Comparison of ENCODE assay signal across 19 cellular contexts in the genomic region with DNA sequence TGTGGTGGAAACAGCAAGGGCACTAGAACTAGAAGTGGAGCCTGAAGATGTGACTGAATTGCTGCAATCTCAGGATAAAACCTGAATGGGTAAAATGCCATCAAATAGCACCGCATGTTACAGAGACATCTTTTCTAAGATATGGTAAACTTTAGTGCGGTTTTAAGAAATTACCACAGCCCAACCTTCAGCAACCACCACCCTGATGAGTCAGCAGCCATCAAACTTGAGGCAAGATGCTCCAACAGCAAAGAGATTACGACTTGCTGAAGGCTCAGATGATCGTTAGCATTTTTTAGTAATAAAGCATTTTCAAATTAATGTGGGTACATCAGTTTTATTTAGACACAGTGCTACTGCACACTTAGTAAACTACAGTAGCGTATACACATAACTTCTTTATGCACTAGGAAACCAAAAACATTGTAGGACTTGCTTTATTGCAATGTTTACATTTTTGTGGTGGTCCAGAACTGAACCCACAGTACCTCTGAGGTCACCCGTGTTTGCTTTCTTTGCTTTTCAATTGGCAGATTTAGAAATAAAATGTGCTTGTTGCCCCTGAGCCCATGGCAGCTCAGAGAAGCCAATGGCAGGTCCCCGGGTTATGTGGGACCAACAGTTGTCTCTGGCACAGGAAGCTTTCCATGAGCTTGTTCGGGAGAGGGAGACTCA. TPM values are rescaled to one million over a fixed set of nuclear protein-coding genes. Genes with fewer than 3 reads are reported as not detected.
DNase-seq lines count a peak whose midpoint lies in the region; FAIRE-seq and TF ChIP-seq lines count a peak whose summit lies in the region.
"Had no signal": no experiment of that assay in that cellular context is flagged by ENCODE, and none has a peak within 500 bp of the region (broad histone marks: within the 10 kb centered on the region; RNA-seq: fewer than 3 reads in every experiment).

No MANE protein-coding gene starts in this region.

- TF ChIP-seq POLR2A in endothelial cell of umbilical vein (IDR thresholded peaks at IDR 0.05; ENCODE audit: low read depth, low read length) (no peak), esophagus muscularis mucosa (IDR thresholded peaks at IDR 0.05; ENCODE audit: low read depth) (no peak)

- TF ChIP-seq CTCF in endothelial cell of umbilical vein (IDR thresholded peaks at IDR 0.05; ENCODE audit: extremely low read depth in 1 of 2, insufficient read depth in 1 of 2, low read depth in 1 of 2, low read length in 2 of 2) (no peak), esophagus muscularis mucosa (IDR thresholded peaks at IDR 0.05) (no peak)

- H3K9me3 ChIP-seq in endothelial cell of umbilical vein (replicated peaks; ENCODE audit: control insufficient read depth, insufficient read depth, low read length) (no peaks in the 10 kb centered on the region), esophagus muscularis mucosa (no peaks in the 10 kb centered on the region)
- H3K9me3 ChIP-seq: breast epithelium, vagina had no signal

- H3K36me3 ChIP-seq in endothelial cell of umbilical vein (ENCODE audit: control insufficient read depth in 2 of 2, extremely low read depth in 1 of 2, insufficient read depth in 2 of 2, low read length in 2 of 2): peaks cover 20 to 44% of the 10 kb centered on the region in 2 experiments
- H3K36me3 ChIP-seq in esophagus muscularis mucosa: peaks cover 49 to 92% (median 83%) of the 10 kb centered on the region in 4 donors
- H3K36me3 ChIP-seq: breast epithelium had no signal

- CTCF ChIA-PET in endothelial cell of umbilical vein (lab: Charles Lee): no interaction called here

- DNase-seq in A172 (ENCODE audit: low spot score) (peak; percentile 72), ELR (ENCODE audit: low read depth) (peak; percentile 53), RPMI7951 (ENCODE audit: low read depth) (peak; percentile 68), endothelial cell of umbilical vein (ENCODE audit: low read depth, low spot score) (no peak), SW 1271 (lab: John Stamatoyannopoulos, UW) (no peak), esophagus muscularis mucosa (ENCODE audit: extremely low spot score) (no peak), germinal center (ENCODE audit: low spot score) (no peak), HK-2 (ENCODE audit: unreplicated experiment) (no peak)
- DNase-seq: activated T-cell treated with anti-CD3 and anti-CD28 coated beads, Interleukin-2, amount 50 U/mL, for 48 hours; effector CD8-positive, alpha-beta T cell; NCI-H2029; NCI-H774; retina; stimulated activated CD4-positive, alpha-beta T cell treated with anti-CD3 and anti-CD28 coated beads, Interleukin-4, amount 100 ng/mL, for 24 hours had no signal

- H3K27ac ChIP-seq in endothelial cell of umbilical vein (ENCODE audit: insufficient read depth, low read depth, low read length) (no peak overlapping the region), esophagus muscularis mucosa (replicated peaks in 1 of 4) (no peak overlapping the region)
- H3K27ac ChIP-seq: BLaER1, breast epithelium, vagina, VCaP had no signal

- no TSS peak for BruUV-seq in endothelial cell of umbilical vein (replicated peaks; lab: Mats Ljungman, UMichigan)

- dilution Hi-C loops in endothelial cell of umbilical vein (cut with MboI; ENCODE audit: extremely low pct_ligation_motif_present, low sequenced_read_pairs): no loop called here

- H3K4me3 ChIP-seq in endothelial cell of umbilical vein (replicated peaks in 1 of 3; ENCODE audit: insufficient read depth in 1 of 3, low read depth in 1 of 3, low read length in 3 of 3): no peak overlapping the region
- no peak overlapping the region for H3K4me3 ChIP-seq in esophagus muscularis mucosa
- H3K4me3 ChIP-seq: BLaER1, breast epithelium, vagina had no signal

- no peaks in the 10 kb centered on the region for H4K20me1 ChIP-seq in endothelial cell of umbilical vein (replicated peaks; ENCODE audit: control insufficient read depth, extremely low read depth, insufficient read depth, low read length)

- WGBS in esophagus muscularis mucosa: 91% methylated on average over 7 of the region's 8 CpGs

- POLR2A ChIA-PET in endothelial cell of umbilical vein (lab: Charles Lee): no interaction called here

- H3K4me2 ChIP-seq in endothelial cell of umbilical vein (ENCODE audit: insufficient read depth, low read length): no peak overlapping the region
- H3K4me2 ChIP-seq: BLaER1 had no signal

- no peaks in the 10 kb centered on the region for H3K9me1 ChIP-seq in endothelial cell of umbilical vein (replicated peaks; ENCODE audit: control insufficient read depth, extremely low read depth, insufficient read depth, low read length)

- H3K9ac ChIP-seq in endothelial cell of umbilical vein (replicated peaks; ENCODE audit: extremely low read depth, insufficient read depth, low read length): no peak overlapping the region
- H3K9ac ChIP-seq: BLaER1 had no signal

- no peak overlapping the region for H2AFZ ChIP-seq in endothelial cell of umbilical vein (ENCODE audit: low read depth, low read length)

- H3K27me3 ChIP-seq in endothelial cell of umbilical vein (ENCODE audit: control insufficient read depth in 2 of 2, insufficient read depth in 2 of 2, low read length in 2 of 2) (no peaks in the 10 kb centered on the region), esophagus muscularis mucosa (no peaks in the 10 kb centered on the region)
- H3K27me3 ChIP-seq: BLaER1, breast epithelium, vagina had no signal

- H3K4me1 ChIP-seq in endothelial cell of umbilical vein (ENCODE audit: control insufficient read depth, extremely low read depth, insufficient read depth, low read length) (no peaks in the 10 kb centered on the region), esophagus muscularis mucosa (no peaks in the 10 kb centered on the region)
- H3K4me1 ChIP-seq: BLaER1, breast epithelium, vagina had no signal

- peak; percentile 15 for FAIRE-seq in endothelial cell of umbilical vein (lab: Jason Lieb, UNC)
- FAIRE-seq: G401.6 had no signal

- peaks cover 5% of the 10 kb centered on the region for H3K79me2 ChIP-seq in endothelial cell of umbilical vein (ENCODE audit: control insufficient read depth, insufficient read depth, low read length)

- no peak for TF ChIP-seq EP300 in esophagus muscularis mucosa (IDR thresholded peaks at IDR 0.05)

- intact Hi-C loops in endothelial cell of umbilical vein (cut with micrococcal nuclease) (no loop called here), esophagus muscularis mucosa (cut with DNase I) (no loop called here)

TF ChIP-seq in endothelial cell of umbilical vein, 7 proteins besides CTCF, POLR2A, EP300 and RAD21:
- no peak for TF ChIP-seq FOS (IDR thresholded peaks at IDR 0.05; ENCODE audit: borderline replicate concordance, insufficient read depth, low read length)
- no peak for TF ChIP-seq JUN (IDR thresholded peaks at IDR 0.05; ENCODE audit: borderline replicate concordance, insufficient read depth, insufficient read length, low read depth)
- no peak for TF ChIP-seq EZH2 (IDR thresholded peaks at IDR 0.05; ENCODE audit: borderline replicate concordance, low read depth, low read length, severe bottlenecking)
- TF ChIP-seq, protein P1, sequence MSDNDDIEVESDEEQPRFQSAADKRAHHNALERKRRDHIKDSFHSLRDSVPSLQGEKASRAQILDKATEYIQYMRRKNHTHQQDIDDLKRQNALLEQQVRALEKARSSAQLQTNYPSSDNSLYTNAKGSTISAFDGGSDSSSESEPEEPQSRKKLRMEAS (IDR thresholded peaks at IDR 0.05; ENCODE audit: insufficient read depth, insufficient read length): no peak
- no peak for TF ChIP-seq GATA2 (IDR thresholded peaks at IDR 0.05; ENCODE audit: insufficient read depth, insufficient read length, low read depth, low read length)
- no peak for TF ChIP-seq MYC (IDR thresholded peaks at IDR 0.05; ENCODE audit: low read depth, low read length)
- no peak for TF ChIP-seq POLR2AphosphoS5 (IDR thresholded peaks at IDR 0.05; ENCODE audit: insufficient read depth, low read depth, low read length)

RNA-seq across cellular contexts. Expression of gene GOLGA3, which starts 15.9 kb away (rescaled TPM):
- total RNA-seq in A172 (2014; rRNA removed; shearing (Covaris generic)): 42.6 and 48.9 TPM in 2 replicates
- total RNA-seq in RPMI7951 (2014; rRNA removed; shearing (Covaris generic)): 17.7 and 44.7 TPM in 2 replicates
- total RNA-seq in endothelial cell of umbilical vein: 83.4 and 86.0 TPM in 2 replicates
- polyA plus RNA-seq in endothelial cell of umbilical vein: 15.9 and 18.4 TPM in 2 replicates
- 19.8 and 24.4 TPM in 2 replicates for polyA plus RNA-seq in endothelial cell of umbilical vein (2011; cell fraction: cytosol; rRNA removed)
- polyA plus RNA-seq in endothelial cell of umbilical vein (2011; cell fraction: nucleus; rRNA removed): 47.2 and 73.7 TPM in 2 replicates
- polyA plus RNA-seq in endothelial cell of umbilical vein (2012): 22.1 and 26.9 TPM in 2 replicates
- polyA minus RNA-seq in endothelial cell of umbilical vein: 72.3 and 76.8 TPM in 2 replicates
- polyA minus RNA-seq in endothelial cell of umbilical vein (2011; cell fraction: cytosol; rRNA and poly(A)+ RNA removed): 27.2 TPM
- 44.8 and 58.4 TPM in 2 replicates for polyA minus RNA-seq in endothelial cell of umbilical vein (2011; cell fraction: nucleus; rRNA and poly(A)+ RNA removed)
- total RNA-seq in esophagus muscularis mucosa: 100 to 1,000 TPM in 2 of 4 donors, 10 to 100 TPM in 2; 72.3 to 123 (median 93.4) TPM

RNA-seq across cellular contexts. Expression of gene ANKLE2, which starts 51.1 kb away (rescaled TPM):
- total RNA-seq in A172 (2014; rRNA removed; shearing (Covaris generic)): 98.6 and 101 TPM in 2 replicates
- 42.9 and 45.8 TPM in 2 replicates for total RNA-seq in RPMI7951 (2014; rRNA removed; shearing (Covaris generic))
- total RNA-seq in endothelial cell of umbilical vein: 96.2 and 112 TPM in 2 replicates
- 72.9 and 75.8 TPM in 2 replicates for polyA plus RNA-seq in endothelial cell of umbilical vein
- polyA plus RNA-seq in endothelial cell of umbilical vein (2011; cell fraction: cytosol; rRNA removed): 74.0 and 88.0 TPM in 2 replicates
- polyA plus RNA-seq in endothelial cell of umbilical vein (2011; cell fraction: nucleus; rRNA removed): 493 and 502 TPM in 2 replicates
- polyA plus RNA-seq in endothelial cell of umbilical vein (2012): 86.4 and 87.6 TPM in 2 replicates
- 300 and 319 TPM in 2 replicates for polyA minus RNA-seq in endothelial cell of umbilical vein
- polyA minus RNA-seq in endothelial cell of umbilical vein (2011; cell fraction: cytosol; rRNA and poly(A)+ RNA removed): 79.0 TPM
- 164 and 238 TPM in 2 replicates for polyA minus RNA-seq in endothelial cell of umbilical vein (2011; cell fraction: nucleus; rRNA and poly(A)+ RNA removed)
- 10 to 100 TPM; 40.2 to 47.2 (median 45.4) TPM for total RNA-seq in esophagus muscularis mucosa

Comparison
In these comparisons a context has a peak if more than half of its experiments do, and no peak if none do; other contexts are left out.
1. DNase-seq: peak in A172 (single experiment), ELR (single experiment) and RPMI7951 (single experiment); none in endothelial cell of umbilical vein (single experiment), SW 1271 (0 of 2), esophagus muscularis mucosa (single experiment), germinal center (single experiment) and HK-2 (single experiment).